In genomic region chr6:154515808-154516207, GRCh38 we compare ENCODE assay signal across 18 cellular contexts. TPM values are rescaled to one million over a fixed set of nuclear protein-coding genes. Genes with fewer than 3 reads are reported as not detected.
A peak's percentile ranks its signal among the peaks of the same experiment; 100 is the strongest.
DNase-seq lines count a peak whose midpoint lies in the region; ATAC-seq and TF ChIP-seq lines count a peak whose summit lies in the region.
"Had no signal": no experiment of that assay in that cellular context is flagged by ENCODE, and none has a peak within 500 bp of the region (broad histone marks: within the 10 kb centered on the region; RNA-seq: fewer than 3 reads in every experiment).

No MANE protein-coding gene starts in this region.

- H3K4me3 ChIP-seq in right cardiac atrium (ENCODE audit: low read length) (peak overlapping the region; percentile 32), fibroblast of the aortic adventitia (ENCODE audit: low read depth, low read length) (peak overlapping the region; percentile 53), prostate gland (peak overlapping the region in 1 of 2 donors; percentile 10)
- H3K4me3 ChIP-seq: GM23338 had no signal

- no peak for TF ChIP-seq POLR2A in prostate gland (IDR thresholded peaks at IDR 0.05)

- intact Hi-C loops in right cardiac atrium (cut with DNase I): no loop called here
- intact Hi-C loops in Right ventricle myocardium superior (cut with DNase I): no loop called here
- intact Hi-C loops in prostate gland (cut with DNase I): no loop called here

- DNase-seq in right cardiac atrium: no peak
- no peak for DNase-seq in Right ventricle myocardium superior
- peak; percentile 55 for DNase-seq in fibroblast of the aortic adventitia (ENCODE audit: low read depth)
- DNase-seq in prostate gland (ENCODE audit: low spot score): no peak
- no peak for DNase-seq in DMS114 treated with DMSO at 0.1 percent for 48 hours (lab: John Stamatoyannopoulos, UW; ENCODE audit: unreplicated experiment)
- no peak for DNase-seq in T-helper 9 cell
- no peak for DNase-seq in NCI-H1694 (lab: John Stamatoyannopoulos, UW)
- DNase-seq in activated naive CD4-positive, alpha-beta T cell (lab: John Stamatoyannopoulos, UW): no peak
- DNase-seq: ACHN; activated B cell treated with CpG ODN at 0.5 μM for 24 hours; activated naive CD4-positive, alpha-beta T cell treated with anti-CD3 and anti-CD28 coated beads for 36 hours; Calu3; Karpas-422; NCI-H1436 treated with DMSO at 0.1 percent for 48 hours; NCI-H524; stimulated activated naive CD4-positive, alpha-beta T cell treated with Interleukin-2 at 50 U/mL for 16 hours had no signal

- WGBS in right cardiac atrium: 35% methylated on average over 6 of the region's 6 CpGs
- WGBS in prostate gland: 23% methylated on average over 6 of the region's 6 CpGs

- no peaks in the 10 kb centered on the region for H3K9me3 ChIP-seq in right cardiac atrium (ENCODE audit: control insufficient read depth, low read length)
- no peaks in the 10 kb centered on the region for H3K9me3 ChIP-seq in prostate gland

- H3K36me3 ChIP-seq in prostate gland: no peaks in the 10 kb centered on the region

- ATAC-seq in right cardiac atrium (peak; percentile 32 to 34), Right ventricle myocardium superior (ENCODE audit: poor library complexity) (no peak)

- H3K4me1 ChIP-seq in right cardiac atrium (ENCODE audit: control insufficient read depth, insufficient read depth, low read length): peaks cover 3% of the 10 kb centered on the region
- no peaks in the 10 kb centered on the region for H3K4me1 ChIP-seq in prostate gland (replicated peaks)

- TF ChIP-seq CTCF in fibroblast of the aortic adventitia (IDR thresholded peaks at IDR 0.05; ENCODE audit: insufficient read depth, low read length): no peak
- TF ChIP-seq CTCF in prostate gland (IDR thresholded peaks at IDR 0.05): no peak

- H3K27me3 ChIP-seq in right cardiac atrium (ENCODE audit: control insufficient read depth, insufficient read depth) (no peaks in the 10 kb centered on the region), prostate gland (replicated peaks; ENCODE audit: insufficient read depth) (no peaks in the 10 kb centered on the region)

- no peak overlapping the region for H3K27ac ChIP-seq in right cardiac atrium (ENCODE audit: low read length)
- peak overlapping the region; percentile 31 for H3K27ac ChIP-seq in prostate gland
- H3K27ac ChIP-seq: epithelial cell of prostate had no signal

RNA-seq across cellular contexts. Expression of gene CNKSR3, which starts 5.3 kb away (rescaled TPM):
- total RNA-seq in right cardiac atrium (10 to 100 TPM; 17.8 to 21.1 (median 18.5) TPM), Right ventricle myocardium superior (19.7 TPM), fibroblast of the aortic adventitia (ENCODE audit: low replicate concordance) (4.3 and 11.7 TPM in 2 replicates), prostate gland (10 to 100 TPM in 1 of 2 donors, 1 to 10 TPM in 1; 8.7 to 23.5 TPM)
- polyA plus RNA-seq in right cardiac atrium: 7.9 TPM
